Comparison of ENCODE assay signal across 8 cellular contexts in the genomic region with DNA sequence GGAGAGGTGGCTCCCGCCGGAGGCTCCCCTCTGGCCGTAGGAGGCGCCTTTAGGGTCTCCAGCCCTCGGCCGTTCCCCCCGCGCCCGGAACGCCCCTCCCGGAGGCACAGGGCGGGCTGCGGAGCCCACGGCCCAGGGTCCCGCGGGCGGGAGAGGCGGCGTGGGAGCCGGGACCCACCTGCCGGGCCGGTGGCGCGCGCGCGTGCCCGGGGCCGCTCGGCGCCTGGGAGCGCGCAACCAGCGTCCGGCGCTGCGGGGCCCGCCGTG. TPM values are rescaled to one million over a fixed set of nuclear protein-coding genes. Genes with fewer than 3 reads are reported as not detected.
DNase-seq lines count a peak whose midpoint lies in the region; ATAC-seq and TF ChIP-seq lines count a peak whose summit lies in the region.

A gene with protein sequence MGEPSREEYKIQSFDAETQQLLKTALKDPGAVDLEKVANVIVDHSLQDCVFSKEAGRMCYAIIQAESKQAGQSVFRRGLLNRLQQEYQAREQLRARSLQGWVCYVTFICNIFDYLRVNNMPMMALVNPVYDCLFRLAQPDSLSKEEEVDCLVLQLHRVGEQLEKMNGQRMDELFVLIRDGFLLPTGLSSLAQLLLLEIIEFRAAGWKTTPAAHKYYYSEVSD (minus strand): TSS at position 266 of the 267 bp plus-strand sequence. CDS start 1,036 bp downstream, outside the sequence.

- no peak for DNase-seq in BJ (ENCODE audit: low read depth)
- no peak for DNase-seq in SKM-1 treated with dmso at 0.1 percent for 144 hours (lab: John Stamatoyannopoulos, UW; ENCODE audit: unreplicated experiment)
- DNase-seq in AML-193 (lab: John Stamatoyannopoulos, UW), result no peak

- H3K27me3 Mint-ChIP-seq in stimulated activated memory B cell treated with anti-CD40 and anti-IgM and Interleukin-4, amounts not matched to agents 10 μg/mL and 1 μg/mL and 100 μg/mL, for 72 hours, result no peaks in the 10 kb centered on the region

- ATAC-seq in HG02852 (IDR thresholded peaks at IDR 0.05; ENCODE audit: unreplicated experiment) (peak; percentile 12), GM18870 (IDR thresholded peaks at IDR 0.05; ENCODE audit: unreplicated experiment) (no peak)
- no peak for ATAC-seq in stimulated activated memory B cell treated with anti-CD40 and anti-IgM and Interleukin-4, amounts not matched to agents 10 μg/mL and 1 μg/mL and 100 μg/mL, for 72 hours

- peaks cover 38% of the 10 kb centered on the region for H3K36me3 Mint-ChIP-seq in stimulated activated memory B cell treated with anti-CD40 and anti-IgM and Interleukin-4, amounts not matched to agents 10 μg/mL and 1 μg/mL and 100 μg/mL, for 72 hours

- H3K4me1 Mint-ChIP-seq in stimulated activated memory B cell treated with anti-CD40 and anti-IgM and Interleukin-4, amounts not matched to agents 10 μg/mL and 1 μg/mL and 100 μg/mL, for 72 hours, result peaks cover 70% of the 10 kb centered on the region

- TF ChIP-seq CTCF in BJ (IDR thresholded peaks at IDR 0.05; ENCODE audit: insufficient read depth, low read depth, low read length), result no peak

- H3K4me3 ChIP-seq in BJ (ENCODE audit: low read depth, low read length) (peak within 1 kb of the TSS; percentile 75), iPS-15b (ENCODE audit: low read depth, low read length) (peak within 1 kb of the TSS; percentile 90)

- no peaks in the 10 kb centered on the region for H3K9me3 Mint-ChIP-seq in stimulated activated memory B cell treated with anti-CD40 and anti-IgM and Interleukin-4, amounts not matched to agents 10 μg/mL and 1 μg/mL and 100 μg/mL, for 72 hours

- peak within 1 kb of the TSS; percentile 90 for H3K27ac Mint-ChIP-seq in stimulated activated memory B cell treated with anti-CD40 and anti-IgM and Interleukin-4, amounts not matched to agents 10 μg/mL and 1 μg/mL and 100 μg/mL, for 72 hours

- H3K4me3 Mint-ChIP-seq in stimulated activated memory B cell treated with anti-CD40 and anti-IgM and Interleukin-4, amounts not matched to agents 10 μg/mL and 1 μg/mL and 100 μg/mL, for 72 hours, result peak within 1 kb of the TSS; percentile 93

- H3K9me3 ChIP-seq in iPS-15b (ENCODE audit: control insufficient read depth, insufficient read depth, low read length), result no peaks in the 10 kb centered on the region

- H3K36me3 ChIP-seq in BJ (ENCODE audit: control insufficient read depth, insufficient read depth, low read length) (peaks cover 2% of the 10 kb centered on the region), iPS-15b (ENCODE audit: control insufficient read depth, insufficient read depth, low read length) (peaks cover 20% of the 10 kb centered on the region)

- H3K27me3 ChIP-seq in BJ (ENCODE audit: control insufficient read depth, insufficient read depth, low read length) (no peaks in the 10 kb centered on the region), iPS-15b (ENCODE audit: control insufficient read depth, insufficient read depth, low read length) (no peaks in the 10 kb centered on the region)

- peaks cover 8% of the 10 kb centered on the region for H3K4me1 ChIP-seq in iPS-15b (ENCODE audit: control insufficient read depth, insufficient read depth, low read length)

- POLR2A ChIA-PET in BJ (lab: Charles Lee), result interaction anchor here (0.5 to 2.2 kb wide), 5 partner anchors 9 to 144 kb away, joined by 3 to 18 read pairs (median 4); a partner anchor contains a TSS

- peak within 1 kb of the TSS; percentile 66 for H3K9ac ChIP-seq in iPS-15b (ENCODE audit: low read depth, low read length)

- CTCF ChIA-PET in BJ (lab: Yijun Ruan, JAX), result interaction anchor here (0.6 to 2.7 kb wide), 37 partner anchors 9 to 483 kb away, joined by 3 to 36 read pairs (median 4); a partner anchor contains a TSS

- peak within 1 kb of the TSS; percentile 84 for H3K27ac ChIP-seq in angular gyrus (ENCODE audit: low read depth, low read length)

RNA-seq across cellular contexts. Expression of the gene that starts here (rescaled TPM):
- polyA plus RNA-seq in BJ (2011; rRNA removed), result 20.2 and 29.0 TPM in 2 replicates
- 6.8 and 14.6 TPM in 2 replicates for polyA minus RNA-seq in BJ (2011; rRNA and poly(A)+ RNA removed)
